In genomic region chr1:187509091-187509490, GRCh38 we compare ENCODE assay signal across 17 cellular contexts.
A peak's percentile ranks its signal among the peaks of the same experiment; 100 is the strongest.
DNase-seq lines count a peak whose midpoint lies in the region; ATAC-seq and TF ChIP-seq lines count a peak whose summit lies in the region.
"Had no signal": no experiment of that assay in that cellular context is flagged by ENCODE, and none has a peak within 500 bp of the region (broad histone marks: within the 10 kb centered on the region; RNA-seq: fewer than 3 reads in every experiment).

No MANE protein-coding gene starts in this region.

- TF ChIP-seq CTCF in right lobe of liver (IDR thresholded peaks at IDR 0.05) (no peak), mesothelial cell of epicardium (IDR thresholded peaks at IDR 0.05; ENCODE audit: unreplicated experiment) (no peak)

- in situ Hi-C loops in HAP-1 (cut with MboI; ENCODE audit: low sequenced_read_pairs) = no loop called here

- peaks cover 7% of the 10 kb centered on the region for H3K9me3 Mint-ChIP-seq in mesothelial cell of epicardium

- intact Hi-C loops in right lobe of liver (cut with DNase I) = no loop called here

- H3K4me3 ChIP-seq in right lobe of liver = no peak overlapping the region
- H3K4me3 ChIP-seq in HAP-1 = no peak overlapping the region
- H3K4me3 ChIP-seq: right atrium auricular region, vagina had no signal

- no peaks in the 10 kb centered on the region for H3K27me3 Mint-ChIP-seq in mesothelial cell of epicardium (ENCODE audit: low read depth)
- H3K27me3 Mint-ChIP-seq: activated CD4-positive, alpha-beta T cell treated with anti-CD3 and anti-CD28 coated beads for 36 hours; activated CD8-positive, alpha-beta memory T cell treated with anti-CD3 and anti-CD28 coated beads, Interleukin-2, amount 10 ng/mL, durations not matched to agents 7 days and 5 days; stimulated activated naive CD8-positive, alpha-beta T cell treated with anti-CD3 and anti-CD28 coated beads, Interleukin-15, amount 100 ng/mL, for 72 hours had no signal

- DNase-seq in NCI-H2171 treated with DMSO at 0.1 percent for 48 hours (lab: John Stamatoyannopoulos, UW) (peak; percentile 51), NCI-H2171 (lab: John Stamatoyannopoulos, UW) (no peak), NCI-H2029 treated with DMSO at 0.1 percent for 48 hours (lab: John Stamatoyannopoulos, UW) (peak; percentile 28), SHP77 (lab: John Stamatoyannopoulos, UW) (peak; percentile 24 to 40), right lobe of liver (no peak), mesothelial cell of epicardium (ENCODE audit: low spot score in 2 of 2, unreplicated experiment in 2 of 2) (no peak), HAP-1 (ENCODE audit: low spot score in 2 of 2) (no peak)
- DNase-seq: activated CD4-positive, alpha-beta T cell treated with anti-CD3 and anti-CD28 coated beads for 36 hours; activated CD8-positive, alpha-beta memory T cell treated with anti-CD3 and anti-CD28 coated beads, Interleukin-2, amount 10 ng/mL, durations not matched to agents 7 days and 5 days; activated effector memory CD4-positive, alpha-beta T cell treated with anti-CD3 and anti-CD28 coated beads, Interleukin-2, amount 50 U/mL, for 16 hours; NCI-H524; stimulated activated naive CD8-positive, alpha-beta T cell treated with anti-CD3 and anti-CD28 coated beads, Interleukin-15, amount 100 ng/mL, for 72 hours; T-helper 9 cell had no signal

- no peak overlapping the region for H3K27ac Mint-ChIP-seq in mesothelial cell of epicardium
- H3K27ac Mint-ChIP-seq: activated CD4-positive, alpha-beta T cell treated with anti-CD3 and anti-CD28 coated beads for 36 hours; activated CD8-positive, alpha-beta memory T cell treated with anti-CD3 and anti-CD28 coated beads, Interleukin-2, amount 10 ng/mL, durations not matched to agents 7 days and 5 days; stimulated activated naive CD8-positive, alpha-beta T cell treated with anti-CD3 and anti-CD28 coated beads, Interleukin-15, amount 100 ng/mL, for 72 hours had no signal

- H3K4me1 ChIP-seq in right lobe of liver (peaks cover 0 to 2% (median 0%) of the 10 kb centered on the region in 4 donors), HAP-1 (no peaks in the 10 kb centered on the region)
- H3K4me1 ChIP-seq: right atrium auricular region, vagina had no signal

- no peak overlapping the region for H3K27ac ChIP-seq in right lobe of liver
- H3K27ac ChIP-seq: C4-2B, right atrium auricular region, vagina had no signal

- no peak overlapping the region for H3K4me3 Mint-ChIP-seq in mesothelial cell of epicardium
- H3K4me3 Mint-ChIP-seq: activated CD4-positive, alpha-beta T cell treated with anti-CD3 and anti-CD28 coated beads for 36 hours; activated CD8-positive, alpha-beta memory T cell treated with anti-CD3 and anti-CD28 coated beads, Interleukin-2, amount 10 ng/mL, durations not matched to agents 7 days and 5 days; stimulated activated naive CD8-positive, alpha-beta T cell treated with anti-CD3 and anti-CD28 coated beads, Interleukin-15, amount 100 ng/mL, for 72 hours had no signal

- no peaks in the 10 kb centered on the region for H3K27me3 ChIP-seq in right lobe of liver
- H3K27me3 ChIP-seq in HAP-1 (ENCODE audit: low read depth) = no peaks in the 10 kb centered on the region
- H3K27me3 ChIP-seq: right atrium auricular region, vagina had no signal

- no peak for TF ChIP-seq POLR2A in right lobe of liver (IDR thresholded peaks at IDR 0.05)

- no peaks in the 10 kb centered on the region for H3K36me3 Mint-ChIP-seq in mesothelial cell of epicardium
- H3K36me3 Mint-ChIP-seq: activated CD8-positive, alpha-beta memory T cell treated with anti-CD3 and anti-CD28 coated beads, Interleukin-2, amount 10 ng/mL, durations not matched to agents 7 days and 5 days had no signal

- ATAC-seq in right lobe of liver = peak in 3 of 4 donors; percentile 52 to 87 (median 59)
- ATAC-seq in HG03520 (IDR thresholded peaks at IDR 0.05; ENCODE audit: unreplicated experiment) = no peak
- ATAC-seq: activated CD4-positive, alpha-beta T cell treated with anti-CD3 and anti-CD28 coated beads for 36 hours; activated CD8-positive, alpha-beta memory T cell treated with anti-CD3 and anti-CD28 coated beads, Interleukin-2, amount 10 ng/mL, durations not matched to agents 7 days and 5 days; stimulated activated naive CD8-positive, alpha-beta T cell treated with anti-CD3 and anti-CD28 coated beads, Interleukin-15, amount 100 ng/mL, for 72 hours had no signal

- H3K4me1 Mint-ChIP-seq in mesothelial cell of epicardium = no peaks in the 10 kb centered on the region
- H3K4me1 Mint-ChIP-seq: activated CD4-positive, alpha-beta T cell treated with anti-CD3 and anti-CD28 coated beads for 36 hours; activated CD8-positive, alpha-beta memory T cell treated with anti-CD3 and anti-CD28 coated beads, Interleukin-2, amount 10 ng/mL, durations not matched to agents 7 days and 5 days; stimulated activated naive CD8-positive, alpha-beta T cell treated with anti-CD3 and anti-CD28 coated beads, Interleukin-15, amount 100 ng/mL, for 72 hours had no signal

- H3K9me3 ChIP-seq in right lobe of liver (no peaks in the 10 kb centered on the region), HAP-1 (no peaks in the 10 kb centered on the region)
- H3K9me3 ChIP-seq: right atrium auricular region, vagina had no signal

- H3K36me3 ChIP-seq in right lobe of liver = no peaks in the 10 kb centered on the region
- H3K36me3 ChIP-seq in HAP-1 (replicated peaks) = no peaks in the 10 kb centered on the region
- H3K36me3 ChIP-seq: right atrium auricular region, vagina had no signal

Comparison
In these comparisons a context has a peak if more than half of its experiments do, and no peak if none do; other contexts are left out.
1. DNase-seq: peak in NCI-H2171 treated with DMSO at 0.1 percent for 48 hours (single experiment), NCI-H2029 treated with DMSO at 0.1 percent for 48 hours (single experiment) and SHP77 (2 of 2); none in NCI-H2171 (single experiment), right lobe of liver (0 of 3), mesothelial cell of epicardium (0 of 2) and HAP-1 (0 of 2).